Comparison of ENCODE assay signal across 1 cellular context in the genomic region with DNA sequence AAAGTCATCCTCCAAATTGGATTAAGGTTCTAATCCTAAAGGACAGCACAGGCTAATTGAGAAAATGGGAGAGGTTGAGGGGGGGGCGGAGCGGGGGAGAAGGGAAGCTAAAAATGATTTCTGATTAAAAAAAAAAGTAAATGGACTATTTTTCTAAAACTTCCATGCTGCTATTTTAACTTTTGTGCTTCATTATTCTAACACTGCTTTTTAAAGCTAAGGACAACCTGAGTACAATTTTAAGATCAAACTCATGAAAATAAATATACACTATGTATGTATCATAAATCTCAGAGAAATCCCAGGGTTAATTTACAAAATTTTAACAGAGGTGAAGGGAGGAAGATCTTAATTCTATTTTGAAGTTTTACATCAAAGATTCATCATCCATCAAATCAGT.
TF ChIP-seq lines count a peak whose summit lies in the region.

No MANE protein-coding gene starts in this region.

TF ChIP-seq in HepG2, 621 proteins besides CTCF, POLR2A, EP300 and RAD21:
- TF ChIP-seq, protein P1, sequence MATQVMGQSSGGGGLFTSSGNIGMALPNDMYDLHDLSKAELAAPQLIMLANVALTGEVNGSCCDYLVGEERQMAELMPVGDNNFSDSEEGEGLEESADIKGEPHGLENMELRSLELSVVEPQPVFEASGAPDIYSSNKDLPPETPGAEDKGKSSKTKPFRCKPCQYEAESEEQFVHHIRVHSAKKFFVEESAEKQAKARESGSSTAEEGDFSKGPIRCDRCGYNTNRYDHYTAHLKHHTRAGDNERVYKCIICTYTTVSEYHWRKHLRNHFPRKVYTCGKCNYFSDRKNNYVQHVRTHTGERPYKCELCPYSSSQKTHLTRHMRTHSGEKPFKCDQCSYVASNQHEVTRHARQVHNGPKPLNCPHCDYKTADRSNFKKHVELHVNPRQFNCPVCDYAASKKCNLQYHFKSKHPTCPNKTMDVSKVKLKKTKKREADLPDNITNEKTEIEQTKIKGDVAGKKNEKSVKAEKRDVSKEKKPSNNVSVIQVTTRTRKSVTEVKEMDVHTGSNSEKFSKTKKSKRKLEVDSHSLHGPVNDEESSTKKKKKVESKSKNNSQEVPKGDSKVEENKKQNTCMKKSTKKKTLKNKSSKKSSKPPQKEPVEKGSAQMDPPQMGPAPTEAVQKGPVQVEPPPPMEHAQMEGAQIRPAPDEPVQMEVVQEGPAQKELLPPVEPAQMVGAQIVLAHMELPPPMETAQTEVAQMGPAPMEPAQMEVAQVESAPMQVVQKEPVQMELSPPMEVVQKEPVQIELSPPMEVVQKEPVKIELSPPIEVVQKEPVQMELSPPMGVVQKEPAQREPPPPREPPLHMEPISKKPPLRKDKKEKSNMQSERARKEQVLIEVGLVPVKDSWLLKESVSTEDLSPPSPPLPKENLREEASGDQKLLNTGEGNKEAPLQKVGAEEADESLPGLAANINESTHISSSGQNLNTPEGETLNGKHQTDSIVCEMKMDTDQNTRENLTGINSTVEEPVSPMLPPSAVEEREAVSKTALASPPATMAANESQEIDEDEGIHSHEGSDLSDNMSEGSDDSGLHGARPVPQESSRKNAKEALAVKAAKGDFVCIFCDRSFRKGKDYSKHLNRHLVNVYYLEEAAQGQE (IDR thresholded peaks at IDR 0.05; ENCODE audit: borderline replicate concordance in 1 of 2, low read depth in 1 of 2, low read length in 2 of 2), result no peak
- TF ChIP-seq KAT7 (CRISPR knock-in tag; IDR thresholded peaks at IDR 0.05; ENCODE audit: borderline replicate concordance) (0 out of 2 replicates have a peak, but pooled peaks have one; percentile 13), MBD4 (IDR thresholded peaks at IDR 0.05; ENCODE audit: borderline replicate concordance, low read length) (peak; percentile 66; the same call in 1 of the 2 replicates), HNF4G (IDR thresholded peaks at IDR 0.05; ENCODE audit: borderline replicate concordance, low read depth, low read length) (no peak), HNF4G (CRISPR knock-in tag; IDR thresholded peaks at IDR 0.05; ENCODE audit: borderline replicate concordance, low read depth) (no peak), HNRNPK (IDR thresholded peaks at IDR 0.05; ENCODE audit: low read depth, low read length, poor library complexity, severe bottlenecking) (peak; percentile 65), ZFY (CRISPR knock-in tag; IDR thresholded peaks at IDR 0.05) (no peak)
TF ChIP-seq in HepG2: peak in this region for 3.
